In the genomic region with DNA sequence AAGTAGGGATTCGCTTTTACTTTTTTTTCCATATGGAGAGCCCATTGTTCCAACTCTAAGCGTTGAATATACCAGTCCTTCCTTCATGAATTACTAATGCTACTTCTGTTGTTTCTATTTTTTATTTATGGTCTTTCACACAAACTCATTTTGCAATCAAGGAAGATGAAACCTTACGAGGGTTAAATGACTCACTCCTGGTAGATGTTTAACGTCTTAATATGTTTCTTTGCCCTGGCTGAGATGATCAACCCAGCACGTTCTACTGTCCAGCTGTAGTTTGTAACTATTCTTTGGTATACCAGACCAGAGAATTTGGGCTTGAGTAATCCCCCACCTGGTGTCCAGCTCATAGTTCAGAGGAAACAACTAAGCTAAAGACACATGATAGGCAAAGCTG, we compare ENCODE assay signal across 1 cellular context.
TF ChIP-seq lines count a peak whose summit lies in the region.

No MANE protein-coding gene starts in this region.

TF ChIP-seq in GM12878, 131 proteins besides CTCF, POLR2A, EP300 and RAD21 (continued from another document):
- TF ChIP-seq, protein P1, sequence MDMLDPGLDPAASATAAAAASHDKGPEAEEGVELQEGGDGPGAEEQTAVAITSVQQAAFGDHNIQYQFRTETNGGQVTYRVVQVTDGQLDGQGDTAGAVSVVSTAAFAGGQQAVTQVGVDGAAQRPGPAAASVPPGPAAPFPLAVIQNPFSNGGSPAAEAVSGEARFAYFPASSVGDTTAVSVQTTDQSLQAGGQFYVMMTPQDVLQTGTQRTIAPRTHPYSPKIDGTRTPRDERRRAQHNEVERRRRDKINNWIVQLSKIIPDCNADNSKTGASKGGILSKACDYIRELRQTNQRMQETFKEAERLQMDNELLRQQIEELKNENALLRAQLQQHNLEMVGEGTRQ (IDR thresholded peaks at IDR 0.05; ENCODE audit: borderline replicate concordance, low read depth, low read length): no peak
- TF ChIP-seq, protein P2, sequence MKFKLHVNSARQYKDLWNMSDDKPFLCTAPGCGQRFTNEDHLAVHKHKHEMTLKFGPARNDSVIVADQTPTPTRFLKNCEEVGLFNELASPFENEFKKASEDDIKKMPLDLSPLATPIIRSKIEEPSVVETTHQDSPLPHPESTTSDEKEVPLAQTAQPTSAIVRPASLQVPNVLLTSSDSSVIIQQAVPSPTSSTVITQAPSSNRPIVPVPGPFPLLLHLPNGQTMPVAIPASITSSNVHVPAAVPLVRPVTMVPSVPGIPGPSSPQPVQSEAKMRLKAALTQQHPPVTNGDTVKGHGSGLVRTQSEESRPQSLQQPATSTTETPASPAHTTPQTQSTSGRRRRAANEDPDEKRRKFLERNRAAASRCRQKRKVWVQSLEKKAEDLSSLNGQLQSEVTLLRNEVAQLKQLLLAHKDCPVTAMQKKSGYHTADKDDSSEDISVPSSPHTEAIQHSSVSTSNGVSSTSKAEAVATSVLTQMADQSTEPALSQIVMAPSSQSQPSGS (IDR thresholded peaks at IDR 0.05; ENCODE audit: low read length): no peak
- TF ChIP-seq HCFC1 (IDR thresholded peaks at IDR 0.05; ENCODE audit: low read length) (no peak), IKZF1 (conservative IDR thresholded peaks at IDR 0.05) (peak; percentile 38; the same call in 1 of the 2 replicates), BACH1 (IDR thresholded peaks at IDR 0.05; ENCODE audit: borderline replicate concordance) (no peak; the same call in 1 of the 2 replicates), NRF1 (conservative IDR thresholded peaks at IDR 0.05; ENCODE audit: low read depth, low read length) (no peak), MXI1 (IDR thresholded peaks at IDR 0.05; ENCODE audit: low read depth, low read length) (no peak), CBX3 (IDR thresholded peaks at IDR 0.05; ENCODE audit: borderline replicate concordance, low read depth) (no peak), ZNF207 (IDR thresholded peaks at IDR 0.05; ENCODE audit: borderline replicate concordance) (no peak), FOXK2 (IDR thresholded peaks at IDR 0.05) (no peak), RAD51 (IDR thresholded peaks at IDR 0.05) (peak; percentile 36), SMAD1 (IDR thresholded peaks at IDR 0.05; ENCODE audit: low read depth, partially characterized antibody) (no peak), SREBF2 (IDR thresholded peaks at IDR 0.05; ENCODE audit: low read length) (no peak), NFIC (IDR thresholded peaks at IDR 0.05; ENCODE audit: low read depth, low read length) (no peak)
- TF ChIP-seq, protein P3, sequence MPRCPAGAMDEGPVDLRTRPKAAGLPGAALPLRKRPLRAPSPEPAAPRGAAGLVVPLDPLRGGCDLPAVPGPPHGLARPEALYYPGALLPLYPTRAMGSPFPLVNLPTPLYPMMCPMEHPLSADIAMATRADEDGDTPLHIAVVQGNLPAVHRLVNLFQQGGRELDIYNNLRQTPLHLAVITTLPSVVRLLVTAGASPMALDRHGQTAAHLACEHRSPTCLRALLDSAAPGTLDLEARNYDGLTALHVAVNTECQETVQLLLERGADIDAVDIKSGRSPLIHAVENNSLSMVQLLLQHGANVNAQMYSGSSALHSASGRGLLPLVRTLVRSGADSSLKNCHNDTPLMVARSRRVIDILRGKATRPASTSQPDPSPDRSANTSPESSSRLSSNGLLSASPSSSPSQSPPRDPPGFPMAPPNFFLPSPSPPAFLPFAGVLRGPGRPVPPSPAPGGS (IDR thresholded peaks at IDR 0.05; ENCODE audit: borderline replicate concordance, insufficient read depth, low read depth, low read length, poor library complexity, severe bottlenecking): no peak
